26 cellular contexts compared by ENCODE assay signal in genomic region chr2:241138471-241138870, GRCh38. TPM values are rescaled to one million over a fixed set of nuclear protein-coding genes. Genes with fewer than 3 reads are reported as not detected.
"Had no signal": no experiment of that assay in that cellular context is flagged by ENCODE, and none has a peak within 500 bp of the region (broad histone marks: within the 10 kb centered on the region; RNA-seq: fewer than 3 reads in every experiment).

No MANE protein-coding gene starts in this region.

- FAIRE-seq: pancreas, small intestine, urothelium cell line had no signal

- H3K36me3 ChIP-seq: pancreas, right lobe of liver, thoracic aorta, vagina had no signal

- DNase-seq: naive B cell; naive thymus-derived CD8-positive, alpha-beta T cell; nephron progenitor cell; nucleus accumbens; right lobe of liver; small intestine; stimulated activated CD4-positive, alpha-beta T cell treated with anti-CD3 and anti-CD28 coated beads, Interleukin-15, amount 100 ng/mL, for 24 hours; stimulated activated CD4-positive, alpha-beta T cell treated with anti-CD3 and anti-CD28 coated beads, Interleukin-2, amount 100 ng/mL, for 24 hours; stimulated activated CD4-positive, alpha-beta T cell treated with anti-CD3 and anti-CD28 coated beads, Interleukin-2, amount 100 ng/mL, for 48 hours; stimulated activated CD4-positive, alpha-beta T cell treated with anti-CD3 and anti-CD28 coated beads, Interleukin-4, amount 100 ng/mL, for 24 hours; stimulated activated naive CD4-positive, alpha-beta T cell; stomach; thyroid gland; trophoblast cell; upper lobe of left lung had no signal

- ATAC-seq: naive thymus-derived CD8-positive, alpha-beta T cell; natural killer cell treated with Interleukin-12 subunit alpha and Interleukin-12 subunit beta and Interleukin-15 and Interleukin-18, amount 100 ng/mL, for 72 hours; pancreas; psoas muscle; right cardiac atrium; right lobe of liver; stimulated activated effector memory CD8-positive, alpha-beta T cell treated with anti-CD3 and anti-CD28 coated beads, Interleukin-12 subunit alpha, Interleukin-12 subunit beta, amount 100 ng/mL, for 72 hours had no signal

- H3K9me3 ChIP-seq: neutrophil, pancreas, psoas muscle, right lobe of liver, stomach, thoracic aorta, thyroid gland, tibial nerve, upper lobe of left lung, vagina had no signal

- H3K4me1 ChIP-seq: pancreas, psoas muscle, stomach, thyroid gland, tibial nerve, upper lobe of left lung, vagina had no signal

- H3K4me3 ChIP-seq: pancreas, psoas muscle, right lobe of liver, stomach, thoracic aorta, thyroid gland, tibial nerve, upper lobe of left lung, vagina had no signal

- H3K27ac ChIP-seq: neutrophil, pancreas, psoas muscle, right lobe of liver, stomach, thoracic aorta, thyroid gland, tibial nerve, upper lobe of left lung, vagina had no signal

- H3K27me3 ChIP-seq: neutrophil, pancreas, right lobe of liver, stomach, thyroid gland, tibial nerve, upper lobe of left lung, vagina had no signal

RNA-seq across cellular contexts. Expression of gene ANO7, which starts 50.0 kb away (rescaled TPM):
- total RNA-seq: skeletal muscle tissue had no signal
